Comparison of ENCODE assay signal across 8 cellular contexts in genomic region chr12:90280564-90281058, GRCh38.
DNase-seq lines count a peak whose midpoint lies in the region; FAIRE-seq and TF ChIP-seq lines count a peak whose summit lies in the region.

No MANE protein-coding gene starts in this region.

- 0 out of 2 replicates have a peak, but pooled peaks cover 3% of the 10 kb centered on the region for H3K4me1 ChIP-seq in GM23248 (ENCODE audit: insufficient read depth)
- no peaks in the 10 kb centered on the region for H3K4me1 ChIP-seq in CD8-positive, alpha-beta memory T cell (ENCODE audit: insufficient read depth, low read length)

- peak; percentile 65 for FAIRE-seq in RCC 7860 (lab: Jason Lieb, UNC)

- TF ChIP-seq CTCF in GM10266 (IDR thresholded peaks at IDR 0.05; ENCODE audit: control insufficient read depth, insufficient read depth, low read depth, missing control alignments): no peak
- no peak for TF ChIP-seq CTCF in glutamatergic neuron (IDR thresholded peaks at IDR 0.05; ENCODE audit: partially characterized antibody, unreplicated experiment)

- no peak overlapping the region for H3K9ac ChIP-seq in GM23248

- in situ Hi-C loops in GM23248 (cut with MboI): no loop called here

- POLR2A ChIA-PET in CD8-positive, alpha-beta memory T cell (lab: Charles Lee): no interaction called here

- DNase-seq in activated CD4-positive, alpha-beta T cell treated with anti-CD3 and anti-CD28 coated beads, Interleukin-2, amount 50 U/mL, for 48 hours: peak; percentile 7 to 25
- no peak for DNase-seq in activated CD4-positive, alpha-beta T cell treated with anti-CD3 and anti-CD28 coated beads for 1 hour
- DNase-seq in GM23248 (peak; percentile 15), RCC 7860 (ENCODE audit: low spot score) (peak; percentile 63), myocyte (ENCODE audit: low read depth) (peak; percentile 75), GM10266 (ENCODE audit: extremely low spot score) (no peak), glutamatergic neuron (no peak)
- DNase-seq in CD8-positive, alpha-beta memory T cell: no peak

- H3K27ac ChIP-seq in GM23248: peak overlapping the region; percentile 24; the same call in 1 of the 2 replicates
- H3K27ac ChIP-seq in CD8-positive, alpha-beta memory T cell (ENCODE audit: low read depth, low read length): no peak overlapping the region

- H3K9me3 ChIP-seq in GM23248 (ENCODE audit: low read depth): no peaks in the 10 kb centered on the region
- H3K9me3 ChIP-seq in CD8-positive, alpha-beta memory T cell (ENCODE audit: low read length): no peaks in the 10 kb centered on the region

- 9 to 23% methylated on average over 1 of the region's 1 CpG for WGBS in GM23248 (ENCODE audit: low coverage in 1 of 2, low lambda C conversion rate in 2 of 2, missing lambda C conversion rate in 2 of 2), 2 experiments

- no peak overlapping the region for H2AFZ ChIP-seq in GM23248

- peaks cover 11% of the 10 kb centered on the region; the same call in 1 of the 2 replicates for H3F3A ChIP-seq in GM23248 (ENCODE audit: insufficient read depth)

- H3K27me3 ChIP-seq in GM23248 (replicated peaks; ENCODE audit: insufficient read depth): no peaks in the 10 kb centered on the region
- no peaks in the 10 kb centered on the region for H3K27me3 ChIP-seq in CD8-positive, alpha-beta memory T cell (ENCODE audit: insufficient read depth, low read length, poor library complexity, severe bottlenecking)

- H3K4me2 ChIP-seq in GM23248 (ENCODE audit: unreplicated experiment): no peak overlapping the region

- H3K27ac Mint-ChIP-seq in CD8-positive, alpha-beta memory T cell: no peak overlapping the region
- H3K27ac Mint-ChIP-seq in glutamatergic neuron (ENCODE audit: unreplicated experiment): no peak overlapping the region

- no peak overlapping the region for H3K4me3 ChIP-seq in GM23248
- H3K4me3 ChIP-seq in CD8-positive, alpha-beta memory T cell (ENCODE audit: low read length): no peak overlapping the region

- no peaks in the 10 kb centered on the region for H3K36me3 Mint-ChIP-seq in CD8-positive, alpha-beta memory T cell
- peaks cover 33% of the 10 kb centered on the region for H3K36me3 Mint-ChIP-seq in glutamatergic neuron (ENCODE audit: unreplicated experiment)

- peaks cover 0 to 4% (median 0%) of the 10 kb centered on the region in 3 donors for H3K4me1 Mint-ChIP-seq in CD8-positive, alpha-beta memory T cell
- H3K4me1 Mint-ChIP-seq in glutamatergic neuron (ENCODE audit: low read depth, unreplicated experiment): no peaks in the 10 kb centered on the region

- no peaks in the 10 kb centered on the region for H3K36me3 ChIP-seq in GM23248 (ENCODE audit: low read depth)
- H3K36me3 ChIP-seq in CD8-positive, alpha-beta memory T cell (ENCODE audit: insufficient read depth, low read length): no peaks in the 10 kb centered on the region

- CTCF ChIA-PET in CD8-positive, alpha-beta memory T cell (lab: Charles Lee): no interaction called here

- H3K9me3 Mint-ChIP-seq in CD8-positive, alpha-beta memory T cell: peaks cover 0 to 9% (median 0%) of the 10 kb centered on the region in 5 donors
- H3K9me3 Mint-ChIP-seq in glutamatergic neuron (ENCODE audit: unreplicated experiment): no peaks in the 10 kb centered on the region

- H3K4me3 Mint-ChIP-seq in CD8-positive, alpha-beta memory T cell: no peak overlapping the region
- H3K4me3 Mint-ChIP-seq in glutamatergic neuron (ENCODE audit: unreplicated experiment): no peak overlapping the region

- no peaks in the 10 kb centered on the region for H3K27me3 Mint-ChIP-seq in CD8-positive, alpha-beta memory T cell
- H3K27me3 Mint-ChIP-seq in glutamatergic neuron (ENCODE audit: unreplicated experiment): no peaks in the 10 kb centered on the region

- H3K9me2 ChIP-seq in GM23248 (ENCODE audit: insufficient read depth): no peaks in the 10 kb centered on the region

- no peaks in the 10 kb centered on the region for H3K79me2 ChIP-seq in GM23248 (ENCODE audit: insufficient read depth)

- no peaks in the 10 kb centered on the region for H4K20me1 ChIP-seq in GM23248 (ENCODE audit: insufficient read depth)

Comparison
In these comparisons a context has a peak if more than half of its experiments do, and no peak if none do; other contexts are left out.
1. DNase-seq: peak in activated CD4-positive, alpha-beta T cell treated with anti-CD3 and anti-CD28 coated beads, Interleukin-2, amount 50 U/mL, for 48 hours (2 of 2), GM23248 (single experiment), RCC 7860 (single experiment) and myocyte (single experiment); none in activated CD4-positive, alpha-beta T cell treated with anti-CD3 and anti-CD28 coated beads for 1 hour (single experiment), GM10266 (single experiment), CD8-positive, alpha-beta memory T cell (0 of 5) and glutamatergic neuron (single experiment).